Comparison of ENCODE assay signal across 24 cellular contexts in the genomic region with DNA sequence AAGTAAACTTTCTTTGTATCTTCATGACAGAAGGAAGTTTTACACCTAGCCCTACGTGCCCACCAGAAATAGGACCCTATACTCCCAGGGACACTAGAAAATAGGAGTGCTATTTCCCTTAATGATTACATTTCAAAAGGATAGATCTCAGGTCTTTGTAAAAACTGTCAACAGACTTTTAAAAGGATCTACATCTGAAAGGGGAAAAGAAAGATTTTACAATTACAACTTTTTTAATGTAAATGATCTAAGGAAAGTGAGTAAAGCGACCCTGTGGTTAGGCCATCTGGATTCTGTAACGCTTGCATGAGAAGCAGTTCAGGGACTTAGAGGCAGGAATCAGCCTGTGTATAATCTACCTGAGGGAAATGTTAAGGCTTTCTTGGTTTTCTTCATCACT.
"Had no signal": no experiment of that assay in that cellular context is flagged by ENCODE, and none has a peak within 500 bp of the region (broad histone marks: within the 10 kb centered on the region; RNA-seq: fewer than 3 reads in every experiment).

No MANE protein-coding gene starts in this region.

- H3K4me1 ChIP-seq: breast epithelium, esophagus muscularis mucosa, foreskin keratinocyte, heart right ventricle, pancreas, prostate gland, sigmoid colon, thyroid gland had no signal

- ATAC-seq: activated naive CD4-positive, alpha-beta T cell treated with anti-CD3 and anti-CD28 coated beads, Interleukin-2, amount 50 U/mL, for 72 hours; activated T-cell treated with anti-CD3 and anti-CD28 coated beads, Interleukin-2, amount 50 U/mL, for 72 hours; foreskin keratinocyte; heart right ventricle; pancreas; stimulated activated effector memory CD8-positive, alpha-beta T cell treated with anti-CD3 and anti-CD28 coated beads, Interleukin-12 subunit alpha, Interleukin-12 subunit beta, amount 100 ng/mL, for 72 hours; stimulated activated naive CD8-positive, alpha-beta T cell treated with anti-CD3 and anti-CD28 coated beads, Interleukin-15, amount 100 ng/mL, for 72 hours had no signal

- H3K27ac ChIP-seq: breast epithelium, esophagus muscularis mucosa, foreskin keratinocyte, heart right ventricle, pancreas, prostate gland, sigmoid colon, thyroid gland had no signal

- H3K36me3 ChIP-seq: breast epithelium, esophagus muscularis mucosa, heart right ventricle, pancreas, prostate gland, sigmoid colon, thyroid gland had no signal

- H3K27me3 ChIP-seq: breast epithelium, esophagus muscularis mucosa, heart right ventricle, pancreas, sigmoid colon, thyroid gland had no signal

- H3K9me3 ChIP-seq: breast epithelium, esophagus muscularis mucosa, pancreas, prostate gland, sigmoid colon, thyroid gland had no signal

- DNase-seq: activated CD4-positive, alpha-beta T cell treated with anti-CD3 and anti-CD28 coated beads for 4 hours; activated CD4-positive, alpha-beta T cell treated with anti-CD3 and anti-CD28 coated beads, Interleukin-2, amount 50 U/mL, for 4 hours; activated naive CD4-positive, alpha-beta T cell; activated T-cell treated with anti-CD3 and anti-CD28 coated beads for 4 hours; activated T-cell treated with anti-CD3 and anti-CD28 coated beads, Interleukin-2, amount 50 U/mL, for 72 hours; central memory CD4-positive, alpha-beta T cell; foreskin keratinocyte; heart right ventricle; naive B cell; nephron progenitor cell; pancreas; retina; sigmoid colon; small intestine; stimulated activated CD4-positive, alpha-beta T cell treated with anti-CD3 and anti-CD28 coated beads, Interleukin-4, amount 100 ng/mL, for 24 hours; stimulated activated naive CD8-positive, alpha-beta T cell treated with anti-CD3 and anti-CD28 coated beads, Interleukin-15, amount 100 ng/mL, for 72 hours; substantia nigra; T-helper 1 cell; thyroid gland had no signal

- H3K4me3 ChIP-seq: breast epithelium, esophagus muscularis mucosa, heart right ventricle, pancreas, prostate gland, sigmoid colon, thyroid gland had no signal
